ENCODE assay signal across 2 cellular contexts in genomic region chr11:69269388-69269787, GRCh38.
A peak's percentile ranks its signal among the peaks of the same experiment; 100 is the strongest.
TF ChIP-seq lines count a peak whose summit lies in the region.

No MANE protein-coding gene starts in this region.

TF ChIP-seq in A549, 52 proteins besides CTCF, POLR2A, EP300 and RAD21:
- TF ChIP-seq CHD2 (IDR thresholded peaks at IDR 0.05; ENCODE audit: low read length, partially characterized antibody) (no peak), ZFP36 (IDR thresholded peaks at IDR 0.05; ENCODE audit: borderline replicate concordance, partially characterized antibody) (peak; percentile 71)

TF ChIP-seq in K562, 482 proteins besides CTCF, POLR2A, EP300 and RAD21:
- TF ChIP-seq NR2C1 (IDR thresholded peaks at IDR 0.05): no peak
- no peak for TF ChIP-seq NR2C1 (tag; IDR thresholded peaks at IDR 0.05)
- peak; percentile 70 to 78 for TF ChIP-seq KDM1A (IDR thresholded peaks at IDR 0.05)
- TF ChIP-seq, protein P1, sequence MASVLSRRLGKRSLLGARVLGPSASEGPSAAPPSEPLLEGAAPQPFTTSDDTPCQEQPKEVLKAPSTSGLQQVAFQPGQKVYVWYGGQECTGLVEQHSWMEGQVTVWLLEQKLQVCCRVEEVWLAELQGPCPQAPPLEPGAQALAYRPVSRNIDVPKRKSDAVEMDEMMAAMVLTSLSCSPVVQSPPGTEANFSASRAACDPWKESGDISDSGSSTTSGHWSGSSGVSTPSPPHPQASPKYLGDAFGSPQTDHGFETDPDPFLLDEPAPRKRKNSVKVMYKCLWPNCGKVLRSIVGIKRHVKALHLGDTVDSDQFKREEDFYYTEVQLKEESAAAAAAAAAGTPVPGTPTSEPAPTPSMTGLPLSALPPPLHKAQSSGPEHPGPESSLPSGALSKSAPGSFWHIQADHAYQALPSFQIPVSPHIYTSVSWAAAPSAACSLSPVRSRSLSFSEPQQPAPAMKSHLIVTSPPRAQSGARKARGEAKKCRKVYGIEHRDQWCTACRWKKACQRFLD (CRISPR knock-in tag; IDR thresholded peaks at IDR 0.05): no peak
- TF ChIP-seq ZSCAN32 (CRISPR knock-in tag; IDR thresholded peaks at IDR 0.05): no peak
- TF ChIP-seq, protein P2, sequence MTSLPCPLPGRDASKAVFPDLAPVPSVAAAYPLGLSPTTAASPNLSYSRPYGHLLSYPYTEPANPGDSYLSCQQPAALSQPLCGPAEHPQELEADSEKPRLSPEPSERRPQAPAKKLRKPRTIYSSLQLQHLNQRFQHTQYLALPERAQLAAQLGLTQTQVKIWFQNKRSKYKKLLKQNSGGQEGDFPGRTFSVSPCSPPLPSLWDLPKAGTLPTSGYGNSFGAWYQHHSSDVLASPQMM (CRISPR knock-in tag; IDR thresholded peaks at IDR 0.05): no peak
- TF ChIP-seq, protein P3, sequence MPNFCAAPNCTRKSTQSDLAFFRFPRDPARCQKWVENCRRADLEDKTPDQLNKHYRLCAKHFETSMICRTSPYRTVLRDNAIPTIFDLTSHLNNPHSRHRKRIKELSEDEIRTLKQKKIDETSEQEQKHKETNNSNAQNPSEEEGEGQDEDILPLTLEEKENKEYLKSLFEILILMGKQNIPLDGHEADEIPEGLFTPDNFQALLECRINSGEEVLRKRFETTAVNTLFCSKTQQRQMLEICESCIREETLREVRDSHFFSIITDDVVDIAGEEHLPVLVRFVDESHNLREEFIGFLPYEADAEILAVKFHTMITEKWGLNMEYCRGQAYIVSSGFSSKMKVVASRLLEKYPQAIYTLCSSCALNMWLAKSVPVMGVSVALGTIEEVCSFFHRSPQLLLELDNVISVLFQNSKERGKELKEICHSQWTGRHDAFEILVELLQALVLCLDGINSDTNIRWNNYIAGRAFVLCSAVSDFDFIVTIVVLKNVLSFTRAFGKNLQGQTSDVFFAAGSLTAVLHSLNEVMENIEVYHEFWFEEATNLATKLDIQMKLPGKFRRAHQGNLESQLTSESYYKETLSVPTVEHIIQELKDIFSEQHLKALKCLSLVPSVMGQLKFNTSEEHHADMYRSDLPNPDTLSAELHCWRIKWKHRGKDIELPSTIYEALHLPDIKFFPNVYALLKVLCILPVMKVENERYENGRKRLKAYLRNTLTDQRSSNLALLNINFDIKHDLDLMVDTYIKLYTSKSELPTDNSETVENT (CRISPR knock-in tag; IDR thresholded peaks at IDR 0.05): no peak
- no peak for TF ChIP-seq TAF15 (IDR thresholded peaks at IDR 0.05; ENCODE audit: low read depth, low read length)
- TF ChIP-seq, protein P4, sequence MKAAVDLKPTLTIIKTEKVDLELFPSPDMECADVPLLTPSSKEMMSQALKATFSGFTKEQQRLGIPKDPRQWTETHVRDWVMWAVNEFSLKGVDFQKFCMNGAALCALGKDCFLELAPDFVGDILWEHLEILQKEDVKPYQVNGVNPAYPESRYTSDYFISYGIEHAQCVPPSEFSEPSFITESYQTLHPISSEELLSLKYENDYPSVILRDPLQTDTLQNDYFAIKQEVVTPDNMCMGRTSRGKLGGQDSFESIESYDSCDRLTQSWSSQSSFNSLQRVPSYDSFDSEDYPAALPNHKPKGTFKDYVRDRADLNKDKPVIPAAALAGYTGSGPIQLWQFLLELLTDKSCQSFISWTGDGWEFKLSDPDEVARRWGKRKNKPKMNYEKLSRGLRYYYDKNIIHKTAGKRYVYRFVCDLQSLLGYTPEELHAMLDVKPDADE (conservative IDR thresholded peaks at IDR 0.05; ENCODE audit: control insufficient read depth, low read depth, low read length): no peak
- no peak for TF ChIP-seq NR2C2 (CRISPR knock-in tag; IDR thresholded peaks at IDR 0.05)
- no peak for TF ChIP-seq NR2C2 (tag; IDR thresholded peaks at IDR 0.05)
- no peak for TF ChIP-seq NR4A1 (CRISPR knock-in tag; IDR thresholded peaks at IDR 0.05)
- TF ChIP-seq NR4A1 (tag; IDR thresholded peaks at IDR 0.05): no peak
- peak; percentile 91 for TF ChIP-seq BCOR (IDR thresholded peaks at IDR 0.05)
- no peak for TF ChIP-seq ELF4 (CRISPR knock-in tag; IDR thresholded peaks at IDR 0.05)
- TF ChIP-seq ZC3H11A (IDR thresholded peaks at IDR 0.05; ENCODE audit: low read depth, low read length): no peak
- TF ChIP-seq, protein P5, sequence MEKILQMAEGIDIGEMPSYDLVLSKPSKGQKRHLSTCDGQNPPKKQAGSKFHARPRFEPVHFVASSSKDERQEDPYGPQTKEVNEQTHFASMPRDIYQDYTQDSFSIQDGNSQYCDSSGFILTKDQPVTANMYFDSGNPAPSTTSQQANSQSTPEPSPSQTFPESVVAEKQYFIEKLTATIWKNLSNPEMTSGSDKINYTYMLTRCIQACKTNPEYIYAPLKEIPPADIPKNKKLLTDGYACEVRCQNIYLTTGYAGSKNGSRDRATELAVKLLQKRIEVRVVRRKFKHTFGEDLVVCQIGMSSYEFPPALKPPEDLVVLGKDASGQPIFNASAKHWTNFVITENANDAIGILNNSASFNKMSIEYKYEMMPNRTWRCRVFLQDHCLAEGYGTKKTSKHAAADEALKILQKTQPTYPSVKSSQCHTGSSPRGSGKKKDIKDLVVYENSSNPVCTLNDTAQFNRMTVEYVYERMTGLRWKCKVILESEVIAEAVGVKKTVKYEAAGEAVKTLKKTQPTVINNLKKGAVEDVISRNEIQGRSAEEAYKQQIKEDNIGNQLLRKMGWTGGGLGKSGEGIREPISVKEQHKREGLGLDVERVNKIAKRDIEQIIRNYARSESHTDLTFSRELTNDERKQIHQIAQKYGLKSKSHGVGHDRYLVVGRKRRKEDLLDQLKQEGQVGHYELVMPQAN (IDR thresholded peaks at IDR 0.05; ENCODE audit: borderline replicate concordance): no peak
- TF ChIP-seq CEBPB (tag; IDR thresholded peaks at IDR 0.05): no peak
- no peak for TF ChIP-seq NEUROD1 (IDR thresholded peaks at IDR 0.05; ENCODE audit: borderline replicate concordance, low read depth, low read length, partially characterized antibody)
- TF ChIP-seq HDAC2 (IDR thresholded peaks at IDR 0.05): 0 out of 2 replicates have a peak, but pooled peaks have one; percentile 32
- 0 out of 2 replicates have a peak, but pooled peaks have one; percentile 15 for TF ChIP-seq NFIC (IDR thresholded peaks at IDR 0.05)
- peak; percentile 94 for TF ChIP-seq RBM25 (IDR thresholded peaks at IDR 0.05; ENCODE audit: low read depth, low read length, severe bottlenecking)
- TF ChIP-seq CXXC5 (CRISPR knock-in tag; IDR thresholded peaks at IDR 0.05): no peak
- TF ChIP-seq HOXB6 (CRISPR knock-in tag; IDR thresholded peaks at IDR 0.05; ENCODE audit: borderline replicate concordance): no peak
- peak; percentile 86 for TF ChIP-seq SMARCA5 (IDR thresholded peaks at IDR 0.05)
- no peak for TF ChIP-seq ZNF766 (CRISPR knock-in tag; conservative IDR thresholded peaks at IDR 0.05)
- TF ChIP-seq ZNF764 (CRISPR knock-in tag; IDR thresholded peaks at IDR 0.05; ENCODE audit: low read depth): no peak
- peak; percentile 72 for TF ChIP-seq CHD4 (IDR thresholded peaks at IDR 0.05; ENCODE audit: insufficient read depth, insufficient replicate concordance, low read depth, low read length, poor library complexity, severe bottlenecking)
- TF ChIP-seq ADNP (tag; IDR thresholded peaks at IDR 0.05): peak; percentile 64; the same call in 1 of the 2 replicates
- TF ChIP-seq ZFP36 (IDR thresholded peaks at IDR 0.05; ENCODE audit: low read depth, low read length, partially characterized antibody): peak; percentile 92
- no peak for TF ChIP-seq SRF (CRISPR knock-in tag; IDR thresholded peaks at IDR 0.05)
